8 cellular contexts compared by ENCODE assay signal in genomic region chr2:179106342-179107178, GRCh38. TPM values are rescaled to one million over a fixed set of nuclear protein-coding genes. Genes with fewer than 3 reads are reported as not detected.
DNase-seq lines count a peak whose midpoint lies in the region; ATAC-seq and TF ChIP-seq lines count a peak whose summit lies in the region.

No MANE protein-coding gene starts in this region.

- POLR2A ChIA-PET in AG04449 (lab: Yijun Ruan, JAX) = no interaction called here

- H3K36me3 ChIP-seq in adrenal gland (replicated peaks in 1 of 2) = no peaks in the 10 kb centered on the region
- H3K36me3 ChIP-seq in stomach smooth muscle (ENCODE audit: control insufficient read depth in 2 of 2, insufficient read depth in 2 of 2, low read length in 2 of 2) = peaks cover 17 to 20% of the 10 kb centered on the region in 2 donors
- no peaks in the 10 kb centered on the region; the same call in none of the 2 replicates for H3K36me3 ChIP-seq in WERI-Rb-1

- H3K27me3 ChIP-seq in adrenal gland (no peaks in the 10 kb centered on the region), stomach smooth muscle (ENCODE audit: control insufficient read depth in 1 of 2, insufficient read depth in 2 of 2, low read length in 2 of 2) (no peaks in the 10 kb centered on the region), WERI-Rb-1 (ENCODE audit: insufficient read depth, low read depth, severe bottlenecking) (no peaks in the 10 kb centered on the region)

- H3K4me1 ChIP-seq in adrenal gland (replicated peaks in 1 of 2) (peaks cover 0 to 19% of the 10 kb centered on the region in 2 donors), stomach smooth muscle (ENCODE audit: control insufficient read depth, insufficient read depth, low read length) (peaks cover 4% of the 10 kb centered on the region)

- peak; percentile 54 for ATAC-seq in GM18519 (IDR thresholded peaks at IDR 0.05; ENCODE audit: low FRiP score, unreplicated experiment)
- ATAC-seq in HG03045 (IDR thresholded peaks at IDR 0.05; ENCODE audit: unreplicated experiment) = peak; percentile 81

- DNase-seq in AG04449 (ENCODE audit: low read depth, low spot score) = peak; percentile 62
- DNase-seq in NCI-H2107 (lab: John Stamatoyannopoulos, UW) = peak; percentile 59
- peak; percentile 48 to 81 (median 70) for DNase-seq in adrenal gland
- DNase-seq in iPS-NIHi11 (ENCODE audit: low spot score) = peak; percentile 17
- DNase-seq in WERI-Rb-1 = no peak

- CTCF ChIA-PET in AG04449 (lab: Yijun Ruan, JAX) = interaction anchor here (1.2 kb wide), 1 partner anchor 10 kb away, joined by 3 read pairs; no protein-coding TSS in a partner anchor

- no peak overlapping the region for H3K27ac ChIP-seq in adrenal gland
- H3K27ac ChIP-seq in stomach smooth muscle (ENCODE audit: low read length) = peak overlapping the region; percentile 7
- H3K27ac ChIP-seq in WERI-Rb-1 = no peak overlapping the region

- H3K9ac ChIP-seq in stomach smooth muscle (ENCODE audit: low read length in 2 of 2) = no peak overlapping the region

- no peaks in the 10 kb centered on the region for H3K9me3 ChIP-seq in adrenal gland (replicated peaks in 1 of 3)
- H3K9me3 ChIP-seq in stomach smooth muscle (ENCODE audit: control insufficient read depth in 2 of 2, low read length in 2 of 2) = no peaks in the 10 kb centered on the region
- no peaks in the 10 kb centered on the region for H3K9me3 ChIP-seq in WERI-Rb-1 (ENCODE audit: severe bottlenecking)

- 56 to 77% (median 61%) methylated on average over 7 of the region's 7 CpGs for WGBS in adrenal gland, 4 donors

- H3K4me3 ChIP-seq in AG04449 (ENCODE audit: low read depth, low read length) (no peak overlapping the region), adrenal gland (no peak overlapping the region), stomach smooth muscle (ENCODE audit: low read length in 2 of 2) (no peak overlapping the region), WERI-Rb-1 (ENCODE audit: low read depth, low read length) (no peak overlapping the region)

- intact Hi-C loops in adrenal gland (cut with DNase I) = no loop called here

- no peak for TF ChIP-seq POLR2A in adrenal gland (IDR thresholded peaks at IDR 0.05)

- no peak for TF ChIP-seq CTCF in AG04449 (IDR thresholded peaks at IDR 0.05; ENCODE audit: insufficient read depth, low read length, missing control alignments)
- no peak for TF ChIP-seq CTCF in adrenal gland (IDR thresholded peaks at IDR 0.05)
- no peak for TF ChIP-seq CTCF in WERI-Rb-1 (IDR thresholded peaks at IDR 0.05; ENCODE audit: low read depth, low read length)

RNA-seq across cellular contexts. Expression of gene CCDC141, which starts 56.6 kb away (rescaled TPM):
- 10 to 100 TPM in 1 of 8 donors, 1 to 10 TPM in 6, under 1 TPM in 1; 0.88 to 10.2 (median 1.7) TPM for total RNA-seq in adrenal gland
- under 1 TPM; 0.34 to 0.48 (median 0.40) TPM for polyA plus RNA-seq in adrenal gland
